ENCODE assay signal across 25 cellular contexts in the genomic region with DNA sequence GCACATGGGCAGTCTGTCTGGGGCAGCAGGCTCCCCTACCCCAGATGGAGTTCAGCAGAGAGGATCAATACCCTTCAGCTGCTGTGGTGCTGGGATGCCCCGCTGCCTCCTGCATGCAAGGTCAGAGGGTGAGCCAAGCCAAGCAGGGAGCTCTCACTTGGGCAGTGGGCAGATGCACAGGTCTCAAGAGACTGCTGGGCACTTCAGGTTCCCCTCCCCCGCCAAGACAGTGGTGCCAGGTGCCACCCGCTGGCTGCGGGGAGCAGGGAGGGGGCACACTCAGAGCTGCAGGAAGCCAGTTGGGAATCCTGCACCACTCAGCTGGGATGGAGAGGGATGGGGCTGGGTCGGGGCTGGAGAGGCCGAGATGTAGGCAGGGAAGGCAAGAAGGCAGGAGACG. TPM values are rescaled to one million over a fixed set of nuclear protein-coding genes. Genes with fewer than 3 reads are reported as not detected.
A peak's percentile ranks its signal among the peaks of the same experiment; 100 is the strongest.
DNase-seq lines count a peak whose midpoint lies in the region; ATAC-seq and TF ChIP-seq lines count a peak whose summit lies in the region.
"Had no signal": no experiment of that assay in that cellular context is flagged by ENCODE, and none has a peak within 500 bp of the region (broad histone marks: within the 10 kb centered on the region; RNA-seq: fewer than 3 reads in every experiment).

No MANE protein-coding gene starts in this region.

- DNase-seq in activated CD4-positive, alpha-beta T cell treated with anti-CD3 and anti-CD28 coated beads, Interleukin-2, amount 10 ng/mL, durations not matched to agents 24 days and 14 days: no peak
- no peak for DNase-seq in activated CD4-positive, alpha-beta T cell treated with anti-CD3 and anti-CD28 coated beads for 36 hours
- DNase-seq in CD4-positive, CD25-positive, alpha-beta regulatory T cell: no peak
- DNase-seq in adrenal gland (no peak), neural progenitor cell (ENCODE audit: low spot score) (no peak), H4 (ENCODE audit: low spot score) (no peak), NOMO-1 treated with dmso at 0.1 percent for 144 hours (lab: John Stamatoyannopoulos, UW; ENCODE audit: unreplicated experiment) (no peak)
- DNase-seq: activated CD4-positive, CD25-positive, alpha-beta regulatory T cell; activated T-cell treated with anti-CD3 and anti-CD28 coated beads, Interleukin-2, amount 50 U/mL, for 4 hours; amniotic stem cell; MV-4-11; NCI-H146; NCI-H2171; NCI-H82; nucleus accumbens; PC-3; SHP77 treated with DMSO at 0.1 percent for 48 hours; stimulated activated CD4-positive, alpha-beta T cell treated with anti-CD3 and anti-CD28 coated beads, Interleukin-2, amount 100 ng/mL, for 48 hours; substantia nigra; T1000 had no signal

- no peak for ATAC-seq in activated CD4-positive, alpha-beta T cell treated with anti-CD3 and anti-CD28 coated beads for 36 hours
- ATAC-seq in CD4-positive, CD25-positive, alpha-beta regulatory T cell (ENCODE audit: low read depth in 2 of 2): no peak
- no peak for ATAC-seq in GM21423 (IDR thresholded peaks at IDR 0.05; ENCODE audit: unreplicated experiment)
- ATAC-seq: activated T-cell treated with anti-CD3 and anti-CD28 coated beads, Interleukin-2, amount 50 U/mL, for 4 hours; gastroesophageal sphincter; PC-3; stimulated activated effector memory CD8-positive, alpha-beta T cell treated with anti-CD3 and anti-CD28 coated beads, Interleukin-12 subunit alpha, Interleukin-12 subunit beta, amount 100 ng/mL, for 72 hours had no signal

- H3K9me3 Mint-ChIP-seq in activated CD4-positive, alpha-beta T cell treated with anti-CD3 and anti-CD28 coated beads, Interleukin-2, amount 10 ng/mL, durations not matched to agents 24 days and 14 days: no peaks in the 10 kb centered on the region
- no peaks in the 10 kb centered on the region for H3K9me3 Mint-ChIP-seq in activated CD4-positive, alpha-beta T cell treated with anti-CD3 and anti-CD28 coated beads for 36 hours (ENCODE audit: low read depth)
- H3K9me3 Mint-ChIP-seq in CD4-positive, CD25-positive, alpha-beta regulatory T cell: no peaks in the 10 kb centered on the region
- no peaks in the 10 kb centered on the region for H3K9me3 Mint-ChIP-seq in neural progenitor cell
- H3K9me3 Mint-ChIP-seq: activated T-cell treated with anti-CD3 and anti-CD28 coated beads, Interleukin-2, amount 50 U/mL, for 4 hours; memory B cell; stimulated activated effector memory CD8-positive, alpha-beta T cell treated with anti-CD3 and anti-CD28 coated beads, Interleukin-12 subunit alpha, Interleukin-12 subunit beta, amount 100 ng/mL, for 72 hours had no signal

- peak overlapping the region; percentile 43 for H3K27ac Mint-ChIP-seq in activated CD4-positive, alpha-beta T cell treated with anti-CD3 and anti-CD28 coated beads, Interleukin-2, amount 10 ng/mL, durations not matched to agents 24 days and 14 days
- no peak overlapping the region for H3K27ac Mint-ChIP-seq in activated CD4-positive, alpha-beta T cell treated with anti-CD3 and anti-CD28 coated beads for 36 hours
- H3K27ac Mint-ChIP-seq in CD4-positive, CD25-positive, alpha-beta regulatory T cell: peak overlapping the region in 2 of 3 donors; percentile 62 to 72
- H3K27ac Mint-ChIP-seq in neural progenitor cell: no peak overlapping the region
- H3K27ac Mint-ChIP-seq: memory B cell; stimulated activated effector memory CD8-positive, alpha-beta T cell treated with anti-CD3 and anti-CD28 coated beads, Interleukin-12 subunit alpha, Interleukin-12 subunit beta, amount 100 ng/mL, for 72 hours had no signal

- H2AFZ ChIP-seq in neural progenitor cell (replicated peaks): no peak overlapping the region

- H3K79me2 ChIP-seq in neural progenitor cell (ENCODE audit: low read depth): no peaks in the 10 kb centered on the region

- H3K27me3 Mint-ChIP-seq in activated CD4-positive, alpha-beta T cell treated with anti-CD3 and anti-CD28 coated beads, Interleukin-2, amount 10 ng/mL, durations not matched to agents 24 days and 14 days: no peaks in the 10 kb centered on the region
- H3K27me3 Mint-ChIP-seq in activated CD4-positive, alpha-beta T cell treated with anti-CD3 and anti-CD28 coated beads for 36 hours: no peaks in the 10 kb centered on the region
- no peaks in the 10 kb centered on the region for H3K27me3 Mint-ChIP-seq in CD4-positive, CD25-positive, alpha-beta regulatory T cell
- peaks cover 10% of the 10 kb centered on the region for H3K27me3 Mint-ChIP-seq in neural progenitor cell (ENCODE audit: insufficient read depth, low read depth)
- H3K27me3 Mint-ChIP-seq: memory B cell had no signal

- H3K4me2 ChIP-seq in neural progenitor cell: no peak overlapping the region

- H3F3A ChIP-seq in neural progenitor cell (ENCODE audit: low read depth): no peaks in the 10 kb centered on the region

- POLR2A ChIA-PET in activated CD4-positive, alpha-beta T cell treated with anti-CD3 and anti-CD28 coated beads for 36 hours (lab: Charles Lee): no interaction called here

- WGBS in adrenal gland, 4 donors: 45 to 64% (median 55%) methylated on average over 4 to 7 of the region's 7 CpGs

- H3K4me3 ChIP-seq in CD4-positive, CD25-positive, alpha-beta regulatory T cell (ENCODE audit: low read depth, low read length): no peak overlapping the region
- H3K4me3 ChIP-seq in adrenal gland (no peak overlapping the region), neural progenitor cell (no peak overlapping the region)
- H3K4me3 ChIP-seq: gastroesophageal sphincter, HAP-1 had no signal

- no peaks in the 10 kb centered on the region for H3K9me3 ChIP-seq in CD4-positive, CD25-positive, alpha-beta regulatory T cell (ENCODE audit: control insufficient read depth in 2 of 2, low read length in 2 of 2)
- H3K9me3 ChIP-seq in adrenal gland (replicated peaks in 1 of 3) (no peaks in the 10 kb centered on the region), neural progenitor cell (ENCODE audit: low read depth) (no peaks in the 10 kb centered on the region)
- H3K9me3 ChIP-seq: gastroesophageal sphincter, HAP-1 had no signal

- CTCF ChIA-PET in activated CD4-positive, alpha-beta T cell treated with anti-CD3 and anti-CD28 coated beads for 36 hours (lab: Charles Lee): no interaction called here

- TF ChIP-seq POLR2A in adrenal gland (IDR thresholded peaks at IDR 0.05): no peak

- H3K9ac ChIP-seq in neural progenitor cell: peak overlapping the region; percentile 27

- peaks cover 15% of the 10 kb centered on the region for H3K36me3 ChIP-seq in CD4-positive, CD25-positive, alpha-beta regulatory T cell (ENCODE audit: control insufficient read depth, insufficient read depth, low read length)
- H3K36me3 ChIP-seq in adrenal gland (replicated peaks in 1 of 2) (peaks cover 0 to 12% of the 10 kb centered on the region in 2 donors), neural progenitor cell (no peaks in the 10 kb centered on the region)
- H3K36me3 ChIP-seq: HAP-1 had no signal

- H4K20me1 ChIP-seq in neural progenitor cell (ENCODE audit: low read depth): no peaks in the 10 kb centered on the region

- H3K27ac ChIP-seq in CD4-positive, CD25-positive, alpha-beta regulatory T cell (ENCODE audit: insufficient read depth, low read length, poor library complexity, severe bottlenecking): no peak overlapping the region
- H3K27ac ChIP-seq in adrenal gland (peak overlapping the region in 3 of 5 donors; percentile 32 to 64 (median 64)), neural progenitor cell (no peak overlapping the region)
- H3K27ac ChIP-seq: gastroesophageal sphincter had no signal

- H3K4me1 ChIP-seq in CD4-positive, CD25-positive, alpha-beta regulatory T cell (ENCODE audit: control insufficient read depth, insufficient read depth, low read length, poor library complexity, severe bottlenecking): no peaks in the 10 kb centered on the region
- peaks cover 19 to 24% of the 10 kb centered on the region in 2 donors for H3K4me1 ChIP-seq in adrenal gland (replicated peaks in 1 of 2)
- H3K4me1 ChIP-seq in neural progenitor cell: no peaks in the 10 kb centered on the region
- H3K4me1 ChIP-seq: HAP-1 had no signal

- H3K4me3 Mint-ChIP-seq in activated CD4-positive, alpha-beta T cell treated with anti-CD3 and anti-CD28 coated beads, Interleukin-2, amount 10 ng/mL, durations not matched to agents 24 days and 14 days: no peak overlapping the region
- no peak overlapping the region for H3K4me3 Mint-ChIP-seq in activated CD4-positive, alpha-beta T cell treated with anti-CD3 and anti-CD28 coated beads for 36 hours
- no peak overlapping the region for H3K4me3 Mint-ChIP-seq in CD4-positive, CD25-positive, alpha-beta regulatory T cell
- H3K4me3 Mint-ChIP-seq in neural progenitor cell: no peak overlapping the region
- H3K4me3 Mint-ChIP-seq: activated T-cell treated with anti-CD3 and anti-CD28 coated beads, Interleukin-2, amount 50 U/mL, for 4 hours; memory B cell; stimulated activated effector memory CD8-positive, alpha-beta T cell treated with anti-CD3 and anti-CD28 coated beads, Interleukin-12 subunit alpha, Interleukin-12 subunit beta, amount 100 ng/mL, for 72 hours had no signal

- TF ChIP-seq CTCF in adrenal gland (IDR thresholded peaks at IDR 0.05) (no peak), neural progenitor cell (IDR thresholded peaks at IDR 0.05) (no peak)

- intact Hi-C loops in activated CD4-positive, alpha-beta T cell treated with anti-CD3 and anti-CD28 coated beads, Interleukin-2, amount 10 ng/mL, durations not matched to agents 24 days and 14 days (cut with micrococcal nuclease): no loop called here
- intact Hi-C loops in activated CD4-positive, alpha-beta T cell treated with anti-CD3 and anti-CD28 coated beads for 36 hours (cut with DNase I, micrococcal nuclease): no loop called here
- intact Hi-C loops in adrenal gland (cut with DNase I): no loop called here

- H3K27me3 ChIP-seq in CD4-positive, CD25-positive, alpha-beta regulatory T cell (ENCODE audit: control insufficient read depth, insufficient read depth, low read length): no peaks in the 10 kb centered on the region
- H3K27me3 ChIP-seq in adrenal gland: no peaks in the 10 kb centered on the region
- no peaks in the 10 kb centered on the region for H3K27me3 ChIP-seq in neural progenitor cell
- H3K27me3 ChIP-seq: gastroesophageal sphincter had no signal

- peaks cover 17% of the 10 kb centered on the region for H3K36me3 Mint-ChIP-seq in activated CD4-positive, alpha-beta T cell treated with anti-CD3 and anti-CD28 coated beads, Interleukin-2, amount 10 ng/mL, durations not matched to agents 24 days and 14 days (ENCODE audit: low read depth)
- H3K36me3 Mint-ChIP-seq in activated CD4-positive, alpha-beta T cell treated with anti-CD3 and anti-CD28 coated beads for 36 hours (ENCODE audit: low read depth): peaks cover 13% of the 10 kb centered on the region
- peaks cover 15% of the 10 kb centered on the region for H3K36me3 Mint-ChIP-seq in CD4-positive, CD25-positive, alpha-beta regulatory T cell
- H3K36me3 Mint-ChIP-seq in neural progenitor cell: peaks cover 1% of the 10 kb centered on the region

- H3K4me1 Mint-ChIP-seq in activated CD4-positive, alpha-beta T cell treated with anti-CD3 and anti-CD28 coated beads, Interleukin-2, amount 10 ng/mL, durations not matched to agents 24 days and 14 days: peaks cover 15% of the 10 kb centered on the region
- H3K4me1 Mint-ChIP-seq in activated CD4-positive, alpha-beta T cell treated with anti-CD3 and anti-CD28 coated beads for 36 hours: peaks cover 20% of the 10 kb centered on the region
- peaks cover 0 to 15% (median 5%) of the 10 kb centered on the region in 4 donors for H3K4me1 Mint-ChIP-seq in CD4-positive, CD25-positive, alpha-beta regulatory T cell
- no peaks in the 10 kb centered on the region for H3K4me1 Mint-ChIP-seq in neural progenitor cell

RNA-seq across cellular contexts. Expression of gene EVA1B, which starts 15.8 kb away (rescaled TPM):
- total RNA-seq in activated CD4-positive, alpha-beta T cell treated with anti-CD3 and anti-CD28 coated beads, Interleukin-2, amount 10 ng/mL, durations not matched to agents 24 days and 14 days: 7.5 and 9.0 TPM in 2 replicates
- 1 to 10 TPM; 2.7 to 3.1 TPM for total RNA-seq in activated CD4-positive, alpha-beta T cell treated with anti-CD3 and anti-CD28 coated beads for 36 hours
- total RNA-seq in CD4-positive, CD25-positive, alpha-beta regulatory T cell: 12.7 TPM
- 10 to 100 TPM in 3 of 4 donors, 1 to 10 TPM in 1; 8.7 to 18.0 (median 12.9) TPM for polyA plus RNA-seq in CD4-positive, CD25-positive, alpha-beta regulatory T cell
- total RNA-seq in adrenal gland: 100 to 1,000 TPM in 3 of 8 donors, 10 to 100 TPM in 5; 17.6 to 185 (median 71.5) TPM
- 100 to 1,000 TPM in 1 of 3 donors, 10 to 100 TPM in 1, not detected in 1; 59.5 to 105 TPM for polyA plus RNA-seq in adrenal gland
- 3.1 and 14.7 TPM in 2 replicates for total RNA-seq in neural progenitor cell (ENCODE audit: low replicate concordance)
- total RNA-seq in H4 (2014; rRNA removed; shearing (Covaris generic)): 2.5 and 4.2 TPM in 2 replicates

RNA-seq across cellular contexts. Expression of gene SH3D21, which starts 33.0 kb away (rescaled TPM):
- total RNA-seq in activated CD4-positive, alpha-beta T cell treated with anti-CD3 and anti-CD28 coated beads, Interleukin-2, amount 10 ng/mL, durations not matched to agents 24 days and 14 days: 17.0 and 19.4 TPM in 2 replicates
- 10 to 100 TPM; 26.2 to 33.0 TPM for total RNA-seq in activated CD4-positive, alpha-beta T cell treated with anti-CD3 and anti-CD28 coated beads for 36 hours
- total RNA-seq in CD4-positive, CD25-positive, alpha-beta regulatory T cell: 3.2 TPM
- under 1 TPM; 0.26 to 0.42 (median 0.33) TPM for polyA plus RNA-seq in CD4-positive, CD25-positive, alpha-beta regulatory T cell
- total RNA-seq in adrenal gland (1 to 10 TPM in 5 of 8 donors, under 1 TPM in 3; 0.69 to 3.0 (median 1.7) TPM), neural progenitor cell (ENCODE audit: low replicate concordance) (6.1 and 15.1 TPM in 2 replicates)
- polyA plus RNA-seq in adrenal gland: 10 to 100 TPM in 1 of 3 donors, 1 to 10 TPM in 1, under 1 TPM in 1; 0.73 to 18.4 (median 1.8) TPM
- 0.06 TPM in 1 of 2 replicates, not detected in the other for total RNA-seq in H4 (2014; rRNA removed; shearing (Covaris generic))

RNA-seq across cellular contexts. Expression of gene STK40, which starts 46.5 kb away (rescaled TPM):
- total RNA-seq in activated CD4-positive, alpha-beta T cell treated with anti-CD3 and anti-CD28 coated beads, Interleukin-2, amount 10 ng/mL, durations not matched to agents 24 days and 14 days: 40.6 and 51.3 TPM in 2 replicates
- 10 to 100 TPM; 38.8 to 51.3 TPM for total RNA-seq in activated CD4-positive, alpha-beta T cell treated with anti-CD3 and anti-CD28 coated beads for 36 hours
- 30.1 TPM for total RNA-seq in CD4-positive, CD25-positive, alpha-beta regulatory T cell
- 10 to 100 TPM; 27.1 to 36.4 (median 30.3) TPM for polyA plus RNA-seq in CD4-positive, CD25-positive, alpha-beta regulatory T cell
- 10 to 100 TPM; 23.7 to 31.2 (median 26.8) TPM for total RNA-seq in adrenal gland
- polyA plus RNA-seq in adrenal gland: 10 to 100 TPM in 2 of 3 donors, 1 to 10 TPM in 1; 9.8 to 20.4 (median 11.1) TPM
- 5.3 and 14.7 TPM in 2 replicates for total RNA-seq in neural progenitor cell (ENCODE audit: low replicate concordance)
- 25.1 and 25.3 TPM in 2 replicates for total RNA-seq in H4 (2014; rRNA removed; shearing (Covaris generic))

RNA-seq across cellular contexts. Expression of gene LSM10, which starts 58.5 kb away (rescaled TPM):
- 58.6 and 61.6 TPM in 2 replicates for total RNA-seq in activated CD4-positive, alpha-beta T cell treated with anti-CD3 and anti-CD28 coated beads, Interleukin-2, amount 10 ng/mL, durations not matched to agents 24 days and 14 days
- 10 to 100 TPM; 40.6 to 44.0 TPM for total RNA-seq in activated CD4-positive, alpha-beta T cell treated with anti-CD3 and anti-CD28 coated beads for 36 hours
- total RNA-seq in CD4-positive, CD25-positive, alpha-beta regulatory T cell: 33.8 TPM
- polyA plus RNA-seq in CD4-positive, CD25-positive, alpha-beta regulatory T cell: 100 to 1,000 TPM; 142 to 153 (median 145) TPM
- total RNA-seq in adrenal gland (10 to 100 TPM; 13.2 to 42.1 (median 34.9) TPM), neural progenitor cell (ENCODE audit: low replicate concordance) (8.6 and 10.2 TPM in 2 replicates)
- 10 to 100 TPM; 33.5 to 48.7 (median 39.9) TPM for polyA plus RNA-seq in adrenal gland
- 3.1 and 7.1 TPM in 2 replicates for total RNA-seq in H4 (2014; rRNA removed; shearing (Covaris generic))

Comparison
In these comparisons a context has a peak if more than half of its experiments do, and no peak if none do; other contexts are left out.
1. H3K27ac Mint-ChIP-seq: peak in activated CD4-positive, alpha-beta T cell treated with anti-CD3 and anti-CD28 coated beads, Interleukin-2, amount 10 ng/mL, durations not matched to agents 24 days and 14 days (single experiment) and CD4-positive, CD25-positive, alpha-beta regulatory T cell (2 of 3); none in activated CD4-positive, alpha-beta T cell treated with anti-CD3 and anti-CD28 coated beads for 36 hours (single experiment) and neural progenitor cell (single experiment).
2. H3K27ac ChIP-seq: peak in adrenal gland (3 of 5); none in CD4-positive, CD25-positive, alpha-beta regulatory T cell (single experiment) and neural progenitor cell (single experiment).